16 cellular contexts compared by ENCODE assay signal in the genomic region with DNA sequence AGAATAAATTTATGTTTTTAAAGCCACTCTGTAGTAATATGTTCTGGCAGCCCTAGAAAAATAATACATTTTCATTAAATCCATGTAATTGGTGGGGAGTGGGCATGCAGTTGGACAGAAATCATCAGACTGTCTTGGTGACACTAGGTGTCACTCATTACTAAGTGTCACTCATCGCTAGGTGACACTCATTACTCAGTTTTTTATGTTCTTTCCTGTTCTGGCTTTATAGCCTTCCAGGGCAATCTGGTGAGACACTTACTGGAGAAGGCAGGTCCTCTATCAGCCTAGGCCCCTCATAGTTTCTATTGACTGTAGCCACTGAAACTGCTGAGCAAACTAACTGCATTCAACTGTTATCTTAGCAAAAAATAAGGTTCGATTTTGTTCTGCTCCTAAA.
"Had no signal": no experiment of that assay in that cellular context is flagged by ENCODE, and none has a peak within 500 bp of the region (broad histone marks: within the 10 kb centered on the region; RNA-seq: fewer than 3 reads in every experiment).

No MANE protein-coding gene starts in this region.

- H3K36me3 ChIP-seq: ascending aorta, gastroesophageal sphincter, heart right ventricle, lower lobe of right lung, right atrium auricular region, thyroid gland had no signal

- H3K9me3 ChIP-seq: ascending aorta, gastroesophageal sphincter, lower lobe of right lung, right atrium auricular region, thyroid gland had no signal

- H3K27me3 ChIP-seq: ascending aorta, gastroesophageal sphincter, heart right ventricle, right atrium auricular region, thyroid gland had no signal

- H3K4me3 ChIP-seq: ascending aorta, gastroesophageal sphincter, heart right ventricle, lower lobe of right lung, right atrium auricular region, thyroid gland had no signal

- ATAC-seq: activated naive CD8-positive, alpha-beta T cell treated with anti-CD3 and anti-CD28 coated beads, Interleukin-2, amount 50 U/mL, for 24 hours; gastroesophageal sphincter; heart right ventricle; left colon; lower lobe of right lung; stimulated activated memory B cell treated with anti-CD40 and anti-IgM and Interleukin-4, amounts not matched to agents 10 μg/mL and 1 μg/mL and 100 μg/mL, for 72 hours had no signal

- DNase-seq: activated CD4-positive, alpha-beta T cell treated with anti-CD3 and anti-CD28 coated beads for 1 hour; activated CD4-positive, alpha-beta T cell treated with anti-CD3 and anti-CD28 coated beads, Interleukin-2, amount 50 U/mL, for 4 hours; activated naive CD4-positive, alpha-beta T cell treated with anti-CD3 and anti-CD28 coated beads for 36 hours; activated naive CD8-positive, alpha-beta T cell treated with anti-CD3 and anti-CD28 coated beads, Interleukin-2, amount 50 U/mL, for 24 hours; heart right ventricle; left colon; lower lobe of right lung; nephron progenitor cell; stimulated activated CD4-positive, alpha-beta T cell treated with anti-CD3 and anti-CD28 coated beads, Interleukin-2, amount 100 ng/mL, for 48 hours; thyroid gland had no signal

- H3K4me1 ChIP-seq: ascending aorta, gastroesophageal sphincter, heart right ventricle, lower lobe of right lung, right atrium auricular region, thyroid gland had no signal

- H3K27ac ChIP-seq: ascending aorta, gastroesophageal sphincter, heart right ventricle, lower lobe of right lung, right atrium auricular region, thyroid gland had no signal

- FAIRE-seq: bronchial epithelial cell, islet of Langerhans had no signal
